In the genomic region with DNA sequence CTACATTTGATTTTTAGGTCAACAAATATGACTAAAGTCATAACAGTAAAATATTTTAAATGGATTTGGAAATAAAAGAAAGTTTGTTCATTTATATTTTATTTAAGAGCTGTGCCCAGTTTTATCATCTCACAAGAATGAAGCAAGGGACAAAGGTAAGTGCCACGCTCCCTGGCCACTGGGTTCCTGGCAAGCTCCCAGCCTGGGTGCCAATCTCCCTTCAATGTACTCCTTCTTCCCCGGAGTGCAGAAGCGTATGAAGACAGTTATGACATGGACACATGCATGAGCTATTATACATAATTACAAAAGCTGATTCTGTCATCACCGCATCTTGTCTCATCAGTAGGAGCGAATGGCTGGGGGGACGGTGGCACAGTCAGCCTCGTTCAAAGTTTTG, we compare ENCODE assay signal across 7 cellular contexts. TPM values are rescaled to one million over a fixed set of nuclear protein-coding genes. Genes with fewer than 3 reads are reported as not detected.
A peak's percentile ranks its signal among the peaks of the same experiment; 100 is the strongest.
DNase-seq lines count a peak whose midpoint lies in the region; ATAC-seq, FAIRE-seq and TF ChIP-seq lines count a peak whose summit lies in the region.
"Not testable (repeated sequence)": the region's sequence is repeated elsewhere in the genome, so short reads cannot be mapped to it uniquely, and the experiment has no call there.

No MANE protein-coding gene starts in this region.

- not testable (repeated sequence) for H3K27ac ChIP-seq in RWPE2 (ENCODE audit: poor library complexity, severe bottlenecking); colonic mucosa; kidney (ENCODE audit: low read depth in 2 of 2, low read length in 2 of 2); pancreas
- H3K27ac ChIP-seq in right lobe of liver, result peak overlapping the region in 2 of 3 donors; percentile 61 to 64
- peak overlapping the region in 1 of 4 donors; percentile 43 for H3K27ac ChIP-seq in transverse colon

- 63% methylated on average over 7 of the region's 7 CpGs for WGBS in right lobe of liver (ENCODE audit: insufficient coverage, low coverage, low lambda C conversion rate, missing lambda C conversion rate)
- 87 to 96% methylated on average over 7 of the region's 7 CpGs for WGBS in pancreas, 2 donors
- 67 to 82% methylated on average over 7 of the region's 7 CpGs for WGBS in transverse colon (ENCODE audit: low coverage in 1 of 2), 2 donors

- in situ Hi-C loops in transverse colon (cut with MboI; ENCODE audit: low pct_ligation_motif_present in 1 of 4, low pct_unique_long_range_greater_than_20kb in 1 of 4, low sequenced_read_pairs in 3 of 4), result not testable (repeated sequence)

- H3K27me3 ChIP-seq in RWPE2 (ENCODE audit: insufficient read depth, poor library complexity, severe bottlenecking); colonic mucosa; right lobe of liver; pancreas; transverse colon: not testable (repeated sequence)

- not testable (repeated sequence) for H3K4me3 ChIP-seq in RWPE2 (ENCODE audit: severe bottlenecking); colonic mucosa; kidney (ENCODE audit: low read length in 2 of 2); right lobe of liver; pancreas; transverse colon

- ATAC-seq in RWPE2 (ENCODE audit: low read depth); pancreas: not testable (repeated sequence)
- peak; percentile 53 to 73 (median 71) for ATAC-seq in right lobe of liver

- H3K9me3 ChIP-seq in RWPE2 (ENCODE audit: severe bottlenecking); colonic mucosa; kidney (ENCODE audit: control insufficient read depth in 1 of 2, low read length in 2 of 2); right lobe of liver; pancreas; transverse colon: not testable (repeated sequence)

- TF ChIP-seq POLR2A in right lobe of liver (IDR thresholded peaks at IDR 0.05); transverse colon (IDR thresholded peaks at IDR 0.05): not testable (repeated sequence)

- not testable (repeated sequence) for H3K9ac ChIP-seq in colonic mucosa (ENCODE audit: low read depth in 2 of 2, low read length in 2 of 2); kidney (ENCODE audit: low read length in 2 of 2)

- intact Hi-C loops in colonic mucosa (cut with DNase I); kidney (cut with DNase I); right lobe of liver (cut with DNase I); pancreas (cut with DNase I); transverse colon (cut with DNase I; ENCODE audit: low total_unique reads): not testable (repeated sequence)

- DNase-seq in RWPE2 (ENCODE audit: low spot score), result peak; percentile 35
- DNase-seq in colonic mucosa, result peak; percentile 49
- not testable (repeated sequence) for DNase-seq in frontal cortex (ENCODE audit: low spot score in 2 of 2); kidney; pancreas
- DNase-seq in right lobe of liver, result peak; percentile 77 to 84 (median 81)
- peak; percentile 74 for DNase-seq in transverse colon

- not testable (repeated sequence) for TF ChIP-seq EP300 in transverse colon (IDR thresholded peaks at IDR 0.05; ENCODE audit: low read depth)

- H3K4me1 ChIP-seq in RWPE2 (ENCODE audit: insufficient read depth, poor library complexity, severe bottlenecking) (peaks cover 12% of the 10 kb centered on the region), right lobe of liver (peaks cover 0 to 28% (median 7%) of the 10 kb centered on the region in 4 donors), transverse colon (peaks cover 0 to 11% (median 8%) of the 10 kb centered on the region in 4 donors)
- H3K4me1 ChIP-seq in colonic mucosa; kidney (ENCODE audit: control insufficient read depth in 1 of 2, insufficient read depth in 1 of 2, low read depth in 1 of 2, low read length in 2 of 2); pancreas: not testable (repeated sequence)

- not testable (repeated sequence) for H3K36me3 ChIP-seq in RWPE2 (ENCODE audit: low read depth); colonic mucosa; kidney (ENCODE audit: control insufficient read depth in 1 of 2, insufficient read depth in 2 of 2, low read length in 2 of 2); right lobe of liver; pancreas; transverse colon

- not testable (repeated sequence) for TF ChIP-seq CTCF in RWPE2 (IDR thresholded peaks at IDR 0.05; ENCODE audit: poor library complexity, severe bottlenecking); colonic mucosa (IDR thresholded peaks at IDR 0.05); kidney (IDR thresholded peaks at IDR 0.05; ENCODE audit: borderline replicate concordance, extremely low read depth, insufficient read depth); right lobe of liver (IDR thresholded peaks at IDR 0.05); pancreas (IDR thresholded peaks at IDR 0.05); transverse colon (IDR thresholded peaks at IDR 0.05)

- FAIRE-seq in frontal cortex (lab: Jason Lieb, UNC), result peak; percentile 45
- peak; percentile 38 for FAIRE-seq in kidney (lab: Jason Lieb, UNC)
- peak; percentile 45 for FAIRE-seq in pancreas (lab: Jason Lieb, UNC)

RNA-seq across cellular contexts. Expression of a gene that starts 48.1 kb away (rescaled TPM):
- total RNA-seq in colonic mucosa (10 to 100 TPM; 17.1 to 27.3 TPM), frontal cortex (127 TPM), kidney (46.5 TPM), right lobe of liver (10 to 100 TPM in 3 of 6 experiments, 1 to 10 TPM in 3; 6.9 to 38.6 (median 13.1) TPM), pancreas (10 to 100 TPM in 2 of 6 donors, 1 to 10 TPM in 4; 6.5 to 26.1 (median 7.8) TPM), transverse colon (10 to 100 TPM in 3 of 4 donors, 1 to 10 TPM in 1; 10.0 to 50.5 (median 21.0) TPM)
- polyA plus RNA-seq in kidney (ENCODE audit: insufficient read depth, low read depth, low replicate concordance) (22.2 TPM), pancreas (10 to 100 TPM; 19.2 to 19.7 TPM)
